In the genomic region with DNA sequence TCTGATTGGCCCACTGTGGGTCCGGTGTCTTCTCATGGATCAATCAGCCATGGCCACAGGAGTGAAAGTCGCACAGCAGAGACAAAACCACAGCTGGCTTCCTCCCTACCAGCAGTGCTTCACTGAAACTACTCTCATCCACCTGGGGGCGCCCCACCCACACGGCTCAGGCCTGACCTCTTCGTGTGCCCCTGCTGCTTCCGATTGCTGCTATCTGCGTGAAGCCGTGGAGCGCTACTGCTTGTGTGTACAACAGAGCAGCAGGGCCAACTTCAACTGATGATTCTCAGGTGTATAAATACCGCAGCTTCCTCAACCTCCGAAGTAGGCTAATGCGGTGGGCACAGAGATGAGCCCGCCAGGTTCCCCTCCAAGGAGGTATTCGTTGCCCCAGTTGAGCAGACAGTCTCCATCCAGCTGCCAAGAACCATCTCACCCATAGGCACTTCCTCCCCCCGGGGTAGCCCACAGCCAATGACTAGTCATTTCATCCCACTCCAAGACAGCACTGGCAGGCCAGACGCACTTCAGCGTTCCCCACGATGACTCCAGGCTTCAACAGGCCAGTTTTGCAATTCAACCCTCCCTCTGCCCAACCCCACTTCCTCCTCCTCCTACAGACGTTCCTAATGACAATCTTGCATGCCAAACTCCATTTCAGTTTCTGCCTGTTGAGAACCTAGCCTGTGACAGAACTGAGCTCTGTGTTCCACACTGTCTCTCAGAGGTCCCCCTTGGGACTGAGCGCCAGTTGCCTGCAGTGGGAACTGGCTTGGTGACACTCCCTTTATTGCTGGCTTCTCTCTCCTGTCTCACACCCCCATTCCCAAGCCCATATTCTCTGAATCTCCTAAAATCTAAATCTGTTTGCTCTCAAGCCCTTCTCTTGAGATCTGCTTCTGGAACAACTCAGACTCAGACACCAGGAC, we compare ENCODE assay signal across 8 cellular contexts. TPM values are rescaled to one million over a fixed set of nuclear protein-coding genes. Genes with fewer than 3 reads are reported as not detected.
A peak's percentile ranks its signal among the peaks of the same experiment; 100 is the strongest.
DNase-seq lines count a peak whose midpoint lies in the region; ATAC-seq, FAIRE-seq and TF ChIP-seq lines count a peak whose summit lies in the region.

No MANE protein-coding gene starts in this region.

- H3K4me3 ChIP-seq in GM12875 (ENCODE audit: low read depth, low read length), result no peak overlapping the region

- H3K9me3 Mint-ChIP-seq in activated T-cell treated with anti-CD3 and anti-CD28 coated beads, Interleukin-2, amount 50 U/mL, for 72 hours, result no peaks in the 10 kb centered on the region

- H3K4me1 Mint-ChIP-seq in activated T-cell treated with anti-CD3 and anti-CD28 coated beads, Interleukin-2, amount 50 U/mL, for 72 hours (ENCODE audit: low read depth), result peaks cover 23% of the 10 kb centered on the region

- DNase-seq in OCI-M1 (lab: John Stamatoyannopoulos, UW) (peak; percentile 91), left ventricle myocardium superior (peak; percentile 48), RCC 7860 (ENCODE audit: low spot score) (no peak)
- DNase-seq in activated T-cell treated with anti-CD3 and anti-CD28 coated beads, Interleukin-2, amount 50 U/mL, for 72 hours, result peak; percentile 77 to 79
- peak; percentile 59 to 63 for DNase-seq in stimulated activated CD4-positive, alpha-beta T cell treated with anti-CD3 and anti-CD28 coated beads, Interleukin-15, amount 100 ng/mL, for 48 hours (ENCODE audit: low read depth in 2 of 2)

- intact Hi-C loops in left ventricle myocardium superior (cut with micrococcal nuclease), result no loop called here

- peaks cover 0 to 2% of the 10 kb centered on the region in 2 donors for H3K36me3 Mint-ChIP-seq in activated T-cell treated with anti-CD3 and anti-CD28 coated beads, Interleukin-2, amount 50 U/mL, for 72 hours (ENCODE audit: insufficient read depth in 2 of 2)

- FAIRE-seq in RCC 7860 (lab: Jason Lieb, UNC), result no peak

- no peak overlapping the region for H3K27ac Mint-ChIP-seq in activated T-cell treated with anti-CD3 and anti-CD28 coated beads, Interleukin-2, amount 50 U/mL, for 72 hours

- TF ChIP-seq CTCF in GM12875 (IDR thresholded peaks at IDR 0.05; ENCODE audit: borderline replicate concordance, insufficient read depth, low read depth, low read length), result peak; percentile 54; the same call in 1 of the 2 replicates

- peak overlapping the region; percentile 40 to 68 for H3K4me3 Mint-ChIP-seq in activated T-cell treated with anti-CD3 and anti-CD28 coated beads, Interleukin-2, amount 50 U/mL, for 72 hours

- ATAC-seq in HG02798 (IDR thresholded peaks at IDR 0.05; ENCODE audit: poor library complexity, unreplicated experiment) (peak; percentile 52), left ventricle myocardium superior (peak; percentile 84), GM21390 (IDR thresholded peaks at IDR 0.05; ENCODE audit: unreplicated experiment) (no peak)
- ATAC-seq in activated T-cell treated with anti-CD3 and anti-CD28 coated beads, Interleukin-2, amount 50 U/mL, for 72 hours (replicated peaks in 1 of 2), result peak; percentile 91 to 93

- H3K27me3 Mint-ChIP-seq in activated T-cell treated with anti-CD3 and anti-CD28 coated beads, Interleukin-2, amount 50 U/mL, for 72 hours (ENCODE audit: low read depth), result peaks cover 39% of the 10 kb centered on the region

RNA-seq across cellular contexts. Expression of gene ATP6AP2, which starts 41.3 kb away (rescaled TPM):
- 10 to 100 TPM; 50.5 to 58.4 TPM for total RNA-seq in activated T-cell treated with anti-CD3 and anti-CD28 coated beads, Interleukin-2, amount 50 U/mL, for 72 hours
- total RNA-seq in left ventricle myocardium superior, result 42.9 TPM
